Comparison of ENCODE assay signal across 16 cellular contexts in genomic region chr13:30671271-30671815, GRCh38.
"Had no signal": no experiment of that assay in that cellular context is flagged by ENCODE, and none has a peak within 500 bp of the region (broad histone marks: within the 10 kb centered on the region; RNA-seq: fewer than 3 reads in every experiment).

No MANE protein-coding gene starts in this region.

- H3K9me3 Mint-ChIP-seq: activated B cell treated with CpG ODN at 0.5 μM for 24 hours; stimulated activated effector memory CD8-positive, alpha-beta T cell treated with anti-CD3 and anti-CD28 coated beads, Interleukin-12 subunit alpha, Interleukin-12 subunit beta, amount 100 ng/mL, for 72 hours; T-helper 2 cell treated with Interferon-gamma antibody and Interleukin-4, amounts not matched to agents 5 μg/mL and 100 μg/mL, for 36 hours had no signal

- H3K27ac Mint-ChIP-seq: activated B cell treated with CpG ODN at 0.5 μM for 24 hours; stimulated activated effector memory CD8-positive, alpha-beta T cell treated with anti-CD3 and anti-CD28 coated beads, Interleukin-12 subunit alpha, Interleukin-12 subunit beta, amount 100 ng/mL, for 72 hours; T-helper 2 cell treated with Interferon-gamma antibody and Interleukin-4, amounts not matched to agents 5 μg/mL and 100 μg/mL, for 36 hours had no signal

- ATAC-seq: left lung; pancreas; stimulated activated effector memory CD8-positive, alpha-beta T cell treated with anti-CD3 and anti-CD28 coated beads, Interleukin-12 subunit alpha, Interleukin-12 subunit beta, amount 100 ng/mL, for 72 hours had no signal

- H3K4me3 Mint-ChIP-seq: activated B cell treated with CpG ODN at 0.5 μM for 24 hours; stimulated activated effector memory CD8-positive, alpha-beta T cell treated with anti-CD3 and anti-CD28 coated beads, Interleukin-12 subunit alpha, Interleukin-12 subunit beta, amount 100 ng/mL, for 72 hours; T-helper 2 cell treated with Interferon-gamma antibody and Interleukin-4, amounts not matched to agents 5 μg/mL and 100 μg/mL, for 36 hours had no signal

- DNase-seq: activated B cell treated with CpG ODN at 0.5 μM for 24 hours; activated CD4-positive, alpha-beta T cell treated with anti-CD3 and anti-CD28 coated beads for 48 hours; activated CD8-positive, alpha-beta memory T cell treated with anti-CD3 and anti-CD28 coated beads for 24 hours; activated CD8-positive, alpha-beta memory T cell treated with anti-CD3 and anti-CD28 coated beads, Interleukin-2, amount 50 U/mL, for 48 hours; activated effector memory CD4-positive, alpha-beta T cell treated with Interleukin-2 at 50 U/mL for 16 hours; activated naive CD4-positive, alpha-beta T cell treated with anti-CD3 and anti-CD28 coated beads, Interleukin-2, amount 50 U/mL, for 16 hours; activated T-cell treated with anti-CD3 and anti-CD28 coated beads, Interleukin-2, amount 50 U/mL, for 48 hours; head of caudate nucleus; kidney; left lung; pancreas; sigmoid colon; stimulated activated CD4-positive, alpha-beta T cell treated with anti-CD3 and anti-CD28 coated beads, Interleukin-4, amount 100 ng/mL, for 24 hours; stomach had no signal

- H3K27me3 Mint-ChIP-seq: activated B cell treated with CpG ODN at 0.5 μM for 24 hours had no signal
